21 cellular contexts compared by ENCODE assay signal in genomic region chr5:78235289-78235688, GRCh38. TPM values are rescaled to one million over a fixed set of nuclear protein-coding genes. Genes with fewer than 3 reads are reported as not detected.
A peak's percentile ranks its signal among the peaks of the same experiment; 100 is the strongest.
DNase-seq lines count a peak whose midpoint lies in the region; ATAC-seq, FAIRE-seq and TF ChIP-seq lines count a peak whose summit lies in the region.
"Had no signal": no experiment of that assay in that cellular context is flagged by ENCODE, and none has a peak within 500 bp of the region (broad histone marks: within the 10 kb centered on the region; RNA-seq: fewer than 3 reads in every experiment).

No MANE protein-coding gene starts in this region.

- H3K36me3 ChIP-seq in brain microvascular endothelial cell (replicated peaks) (no peaks in the 10 kb centered on the region), HAP-1 (replicated peaks) (peaks cover 5% of the 10 kb centered on the region; the same call in 1 of the 2 replicates), H7 (replicated peaks; ENCODE audit: control insufficient read depth, insufficient read depth, low read length) (no peaks in the 10 kb centered on the region)
- H3K36me3 ChIP-seq: sigmoid colon had no signal

- intact Hi-C loops in dorsolateral prefrontal cortex (cut with DNase I), result no loop called here

- H3K27me3 ChIP-seq in brain microvascular endothelial cell (replicated peaks) (no peaks in the 10 kb centered on the region), HAP-1 (ENCODE audit: low read depth) (no peaks in the 10 kb centered on the region), dorsolateral prefrontal cortex (no peaks in the 10 kb centered on the region), H7 (ENCODE audit: control insufficient read depth, insufficient read depth, low read length) (no peaks in the 10 kb centered on the region)
- H3K27me3 ChIP-seq: BLaER1 treated with 17β-estradiol and CSF1 and Interleukin-3, amounts not matched to agents 10 nM and 100 nM; sigmoid colon; tibial artery had no signal

- FAIRE-seq in islet of Langerhans (lab: Jason Lieb, UNC), result peak; percentile 93
- FAIRE-seq: colon had no signal

- H3K9me3 ChIP-seq in HAP-1, result no peaks in the 10 kb centered on the region
- H3K9me3 ChIP-seq: sigmoid colon, tibial artery had no signal

- ATAC-seq in HG02885 (IDR thresholded peaks at IDR 0.05; ENCODE audit: poor library complexity, unreplicated experiment), result peak; percentile 77
- ATAC-seq: left colon had no signal

- H3K27ac ChIP-seq in brain microvascular endothelial cell, result no peak overlapping the region
- H3K27ac ChIP-seq in dorsolateral prefrontal cortex, result no peak overlapping the region
- H3K27ac ChIP-seq: BLaER1 treated with 17β-estradiol and CSF1 and Interleukin-3, amounts not matched to agents 10 nM and 100 nM; sigmoid colon had no signal

- DNase-seq in AG20443 (ENCODE audit: low spot score) (peak; percentile 39), brain microvascular endothelial cell (peak; percentile 11), HAP-1 (ENCODE audit: low spot score in 2 of 2) (no peak), dorsolateral prefrontal cortex (no peak), cortex of kidney (lab: John Stamatoyannopoulos, UW) (no peak), H7 (no peak)
- DNase-seq: DMS153; hypothalamus; Kasumi-1; left colon; NCI-H1436; NCI-H345; nucleus accumbens; Right ventricle myocardium superior; sigmoid colon; stimulated activated CD4-positive, alpha-beta T cell treated with anti-CD3 and anti-CD28 coated beads, Interleukin-4, amount 100 ng/mL, for 1 hour; tibial artery had no signal

- in situ Hi-C loops in brain microvascular endothelial cell (cut with HindIII; ENCODE audit: low pct_ligation_motif_present, low sequenced_read_pairs), result no loop called here
- in situ Hi-C loops in HAP-1 (cut with MboI; ENCODE audit: low sequenced_read_pairs), result no loop called here

- no peak for TF ChIP-seq CTCF in brain microvascular endothelial cell (IDR thresholded peaks at IDR 0.05; ENCODE audit: low read depth, low read length, missing control alignments)
- TF ChIP-seq CTCF in dorsolateral prefrontal cortex (IDR thresholded peaks at IDR 0.05 in 54 of 56, conservative IDR thresholded peaks at IDR 0.05 in 2 of 56; ENCODE audit: low read depth in 1 of 56, partially characterized antibody in 56 of 56), result no peak

- H3K4me3 ChIP-seq in brain microvascular endothelial cell (ENCODE audit: low read depth, low read length) (no peak overlapping the region), HAP-1 (no peak overlapping the region), dorsolateral prefrontal cortex (no peak overlapping the region), H7 (ENCODE audit: insufficient read depth, low read depth, low read length) (no peak overlapping the region)
- H3K4me3 ChIP-seq: BLaER1 treated with 17β-estradiol and CSF1 and Interleukin-3, amounts not matched to agents 10 nM and 100 nM; sigmoid colon; tibial artery had no signal

- peaks cover 5% of the 10 kb centered on the region; the same call in 1 of the 2 replicates for H3K4me1 ChIP-seq in HAP-1
- H3K4me1 ChIP-seq: BLaER1 treated with 17β-estradiol and CSF1 and Interleukin-3, amounts not matched to agents 10 nM and 100 nM had no signal

RNA-seq across cellular contexts. Expression of gene AP3B1, which starts 59.2 kb away (rescaled TPM):
- total RNA-seq in dorsolateral prefrontal cortex, result 10 to 100 TPM; 17.0 to 42.8 (median 27.9) TPM
- 40.1 and 49.8 TPM in 2 replicates for total RNA-seq in H7 (2014; rRNA removed; shearing (Covaris generic))

Comparison
In these comparisons a context has a peak if more than half of its experiments do, and no peak if none do; other contexts are left out.
1. DNase-seq: peak in AG20443 (single experiment) and brain microvascular endothelial cell (single experiment); none in HAP-1 (0 of 2), dorsolateral prefrontal cortex (0 of 10), cortex of kidney (single experiment) and H7 (single experiment).